In the genomic region with DNA sequence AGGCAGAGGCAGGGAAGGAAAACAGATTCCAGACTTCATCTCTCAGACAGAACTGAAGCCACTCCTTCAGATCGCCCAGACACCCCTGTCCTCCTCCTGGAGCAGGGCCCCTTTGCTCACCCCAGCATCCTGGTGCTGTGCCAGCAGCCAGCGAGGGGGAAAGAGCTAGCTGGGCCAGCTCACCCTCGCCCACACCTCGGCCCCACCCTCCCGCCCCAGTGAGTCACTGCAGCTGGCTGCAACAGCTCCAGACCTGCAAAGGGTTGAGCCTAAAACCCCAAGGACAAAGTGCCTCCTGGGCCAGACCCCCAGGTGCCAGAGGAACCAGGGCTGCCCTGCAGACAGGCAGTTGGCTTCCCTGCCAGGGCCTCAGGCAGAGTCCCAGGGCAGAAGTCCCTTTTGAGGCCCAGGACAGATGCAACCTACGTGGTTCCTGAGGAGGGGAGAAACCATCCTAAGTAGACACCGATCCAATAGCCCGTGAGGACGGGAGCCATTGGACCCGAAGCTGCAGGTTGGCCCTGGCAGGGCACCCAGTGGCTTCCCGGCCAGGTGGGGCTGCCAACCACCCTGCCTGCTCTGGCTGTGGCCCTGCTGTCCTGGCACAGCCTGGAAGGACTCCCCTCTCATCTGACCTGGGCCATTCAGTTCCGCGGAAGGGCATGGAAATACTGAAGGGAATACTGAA, we compare ENCODE assay signal across 1 cellular context.
TF ChIP-seq lines count a peak whose summit lies in the region.

No MANE protein-coding gene starts in this region.

TF ChIP-seq in GM23338, 12 proteins besides CTCF, POLR2A, EP300 and RAD21 (continued from another document):
- TF ChIP-seq, protein P1, sequence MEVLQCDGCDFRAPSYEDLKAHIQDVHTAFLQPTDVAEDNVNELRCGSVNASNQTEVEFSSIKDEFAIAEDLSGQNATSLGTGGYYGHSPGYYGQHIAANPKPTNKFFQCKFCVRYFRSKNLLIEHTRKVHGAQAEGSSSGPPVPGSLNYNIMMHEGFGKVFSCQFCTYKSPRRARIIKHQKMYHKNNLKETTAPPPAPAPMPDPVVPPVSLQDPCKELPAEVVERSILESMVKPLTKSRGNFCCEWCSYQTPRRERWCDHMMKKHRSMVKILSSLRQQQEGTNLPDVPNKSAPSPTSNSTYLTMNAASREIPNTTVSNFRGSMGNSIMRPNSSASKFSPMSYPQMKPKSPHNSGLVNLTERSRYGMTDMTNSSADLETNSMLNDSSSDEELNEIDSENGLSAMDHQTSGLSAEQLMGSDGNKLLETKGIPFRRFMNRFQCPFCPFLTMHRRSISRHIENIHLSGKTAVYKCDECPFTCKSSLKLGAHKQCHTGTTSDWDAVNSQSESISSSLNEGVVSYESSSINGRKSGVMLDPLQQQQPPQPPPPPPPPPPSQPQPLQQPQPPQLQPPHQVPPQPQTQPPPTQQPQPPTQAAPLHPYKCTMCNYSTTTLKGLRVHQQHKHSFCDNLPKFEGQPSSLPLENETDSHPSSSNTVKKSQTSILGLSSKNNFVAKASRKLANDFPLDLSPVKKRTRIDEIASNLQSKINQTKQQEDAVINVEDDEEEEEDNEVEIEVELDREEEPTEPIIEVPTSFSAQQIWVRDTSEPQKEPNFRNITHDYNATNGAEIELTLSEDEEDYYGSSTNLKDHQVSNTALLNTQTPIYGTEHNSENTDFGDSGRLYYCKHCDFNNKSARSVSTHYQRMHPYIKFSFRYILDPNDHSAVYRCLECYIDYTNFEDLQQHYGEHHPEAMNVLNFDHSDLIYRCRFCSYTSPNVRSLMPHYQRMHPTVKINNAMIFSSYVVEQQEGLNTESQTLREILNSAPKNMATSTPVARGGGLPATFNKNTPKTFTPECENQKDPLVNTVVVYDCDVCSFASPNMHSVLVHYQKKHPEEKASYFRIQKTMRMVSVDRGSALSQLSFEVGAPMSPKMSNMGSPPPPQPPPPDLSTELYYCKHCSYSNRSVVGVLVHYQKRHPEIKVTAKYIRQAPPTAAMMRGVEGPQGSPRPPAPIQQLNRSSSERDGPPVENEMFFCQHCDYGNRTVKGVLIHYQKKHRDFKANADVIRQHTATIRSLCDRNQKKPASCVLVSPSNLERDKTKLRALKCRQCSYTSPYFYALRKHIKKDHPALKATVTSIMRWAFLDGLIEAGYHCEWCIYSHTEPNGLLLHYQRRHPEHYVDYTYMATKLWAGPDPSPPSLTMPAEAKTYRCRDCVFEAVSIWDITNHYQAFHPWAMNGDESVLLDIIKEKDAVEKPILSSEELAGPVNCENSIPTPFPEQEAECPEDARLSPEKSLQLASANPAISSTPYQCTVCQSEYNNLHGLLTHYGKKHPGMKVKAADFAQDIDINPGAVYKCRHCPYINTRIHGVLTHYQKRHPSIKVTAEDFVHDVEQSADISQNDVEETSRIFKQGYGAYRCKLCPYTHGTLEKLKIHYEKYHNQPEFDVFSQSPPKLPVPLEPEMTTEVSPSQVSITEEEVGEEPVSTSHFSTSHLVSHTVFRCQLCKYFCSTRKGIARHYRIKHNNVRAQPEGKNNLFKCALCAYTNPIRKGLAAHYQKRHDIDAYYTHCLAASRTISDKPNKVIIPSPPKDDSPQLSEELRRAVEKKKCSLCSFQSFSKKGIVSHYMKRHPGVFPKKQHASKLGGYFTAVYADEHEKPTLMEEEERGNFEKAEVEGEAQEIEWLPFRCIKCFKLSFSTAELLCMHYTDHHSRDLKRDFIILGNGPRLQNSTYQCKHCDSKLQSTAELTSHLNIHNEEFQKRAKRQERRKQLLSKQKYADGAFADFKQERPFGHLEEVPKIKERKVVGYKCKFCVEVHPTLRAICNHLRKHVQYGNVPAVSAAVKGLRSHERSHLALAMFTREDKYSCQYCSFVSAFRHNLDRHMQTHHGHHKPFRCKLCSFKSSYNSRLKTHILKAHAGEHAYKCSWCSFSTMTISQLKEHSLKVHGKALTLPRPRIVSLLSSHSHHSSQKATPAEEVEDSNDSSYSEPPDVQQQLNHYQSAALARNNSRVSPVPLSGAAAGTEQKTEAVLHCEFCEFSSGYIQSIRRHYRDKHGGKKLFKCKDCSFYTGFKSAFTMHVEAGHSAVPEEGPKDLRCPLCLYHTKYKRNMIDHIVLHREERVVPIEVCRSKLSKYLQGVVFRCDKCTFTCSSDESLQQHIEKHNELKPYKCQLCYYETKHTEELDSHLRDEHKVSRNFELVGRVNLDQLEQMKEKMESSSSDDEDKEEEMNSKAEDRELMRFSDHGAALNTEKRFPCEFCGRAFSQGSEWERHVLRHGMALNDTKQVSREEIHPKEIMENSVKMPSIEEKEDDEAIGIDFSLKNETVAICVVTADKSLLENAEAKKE (CRISPR knock-in tag; IDR thresholded peaks at IDR 0.05) = no peak
- TF ChIP-seq EZH2phosphoT487 (IDR thresholded peaks at IDR 0.05; ENCODE audit: unreplicated experiment) = no peak
- TF ChIP-seq EZH2 (IDR thresholded peaks at IDR 0.05; ENCODE audit: low read depth, unreplicated experiment) = no peak
- no peak for TF ChIP-seq ZNF331 (CRISPR knock-in tag; IDR thresholded peaks at IDR 0.05; ENCODE audit: low read depth)
